1 cellular context compared by ENCODE assay signal in the genomic region with DNA sequence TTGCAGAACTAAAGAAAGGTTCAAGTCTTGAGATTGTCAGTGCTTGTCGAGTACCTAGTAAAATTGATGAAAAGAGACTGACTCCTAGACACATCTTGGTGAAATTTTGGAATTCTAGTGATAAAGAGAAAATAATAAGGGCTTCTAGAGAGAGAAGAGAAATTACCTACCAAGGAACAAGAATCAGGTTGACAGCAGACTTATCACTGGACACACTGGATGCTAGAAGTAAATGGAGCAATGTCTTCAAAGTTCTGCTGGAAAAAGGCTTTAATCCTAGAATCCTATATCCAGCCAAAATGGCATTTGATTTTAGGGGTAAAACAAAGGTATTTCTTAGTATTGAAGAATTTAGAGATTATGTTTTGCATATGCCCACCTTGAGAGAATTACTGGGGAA.
A peak's percentile ranks its signal among the peaks of the same experiment; 100 is the strongest.
TF ChIP-seq lines count a peak whose summit lies in the region.

No MANE protein-coding gene starts in this region.

TF ChIP-seq in HepG2, 621 proteins besides CTCF, POLR2A, EP300 and RAD21:
- TF ChIP-seq, protein P1, sequence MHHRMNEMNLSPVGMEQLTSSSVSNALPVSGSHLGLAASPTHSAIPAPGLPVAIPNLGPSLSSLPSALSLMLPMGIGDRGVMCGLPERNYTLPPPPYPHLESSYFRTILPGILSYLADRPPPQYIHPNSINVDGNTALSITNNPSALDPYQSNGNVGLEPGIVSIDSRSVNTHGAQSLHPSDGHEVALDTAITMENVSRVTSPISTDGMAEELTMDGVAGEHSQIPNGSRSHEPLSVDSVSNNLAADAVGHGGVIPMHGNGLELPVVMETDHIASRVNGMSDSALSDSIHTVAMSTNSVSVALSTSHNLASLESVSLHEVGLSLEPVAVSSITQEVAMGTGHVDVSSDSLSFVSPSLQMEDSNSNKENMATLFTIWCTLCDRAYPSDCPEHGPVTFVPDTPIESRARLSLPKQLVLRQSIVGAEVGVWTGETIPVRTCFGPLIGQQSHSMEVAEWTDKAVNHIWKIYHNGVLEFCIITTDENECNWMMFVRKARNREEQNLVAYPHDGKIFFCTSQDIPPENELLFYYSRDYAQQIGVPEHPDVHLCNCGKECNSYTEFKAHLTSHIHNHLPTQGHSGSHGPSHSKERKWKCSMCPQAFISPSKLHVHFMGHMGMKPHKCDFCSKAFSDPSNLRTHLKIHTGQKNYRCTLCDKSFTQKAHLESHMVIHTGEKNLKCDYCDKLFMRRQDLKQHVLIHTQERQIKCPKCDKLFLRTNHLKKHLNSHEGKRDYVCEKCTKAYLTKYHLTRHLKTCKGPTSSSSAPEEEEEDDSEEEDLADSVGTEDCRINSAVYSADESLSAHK (CRISPR knock-in tag; IDR thresholded peaks at IDR 0.05; ENCODE audit: borderline replicate concordance), result no peak
- TF ChIP-seq HMGA1 (CRISPR knock-in tag; conservative IDR thresholded peaks at IDR 0.05), result no peak
- peak; percentile 99 for TF ChIP-seq ZNF317 (CRISPR knock-in tag; IDR thresholded peaks at IDR 0.05)
TF ChIP-seq in HepG2: peak in this region for 1.
